ENCODE assay signal across 34 cellular contexts in the genomic region with DNA sequence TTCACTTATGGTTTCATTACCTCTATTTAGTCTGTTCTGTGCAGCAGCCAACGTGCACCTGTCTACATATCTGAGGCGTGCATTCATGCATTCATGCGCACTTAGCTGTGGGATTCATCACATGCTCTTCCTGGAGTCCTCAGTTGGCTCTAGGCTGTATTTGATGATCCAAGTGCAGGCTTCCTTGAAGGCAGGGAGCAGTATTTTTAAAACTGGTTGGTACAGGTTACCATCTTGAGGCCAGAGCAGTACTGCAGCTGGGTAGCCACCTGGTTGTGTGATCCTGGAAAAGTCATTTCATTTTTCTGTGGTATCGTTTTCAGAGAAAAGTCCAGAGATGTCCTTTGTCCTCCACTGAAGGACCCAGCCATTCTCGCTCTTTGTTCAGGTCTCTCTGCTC.
A peak's percentile ranks its signal among the peaks of the same experiment; 100 is the strongest.
DNase-seq lines count a peak whose midpoint lies in the region; ATAC-seq, FAIRE-seq and TF ChIP-seq lines count a peak whose summit lies in the region.
"Had no signal": no experiment of that assay in that cellular context is flagged by ENCODE, and none has a peak within 500 bp of the region (broad histone marks: within the 10 kb centered on the region; RNA-seq: fewer than 3 reads in every experiment).

No MANE protein-coding gene starts in this region.

- peak; percentile 16; the same call in 1 of the 3 replicates for ATAC-seq in K562
- ATAC-seq in GM18505 (IDR thresholded peaks at IDR 0.05; ENCODE audit: unreplicated experiment) = no peak
- no peak for ATAC-seq in left cardiac atrium
- ATAC-seq: activated T-cell treated with anti-CD3 and anti-CD28 coated beads, Interleukin-2, amount 50 U/mL, for 72 hours; effector memory CD8-positive, alpha-beta T cell; naive thymus-derived CD4-positive, alpha-beta T cell; Right ventricle myocardium inferior had no signal

- H3K27ac ChIP-seq in K562 (ENCODE audit: extremely low read depth, low read depth, low read length) = no peak overlapping the region
- H3K27ac ChIP-seq: esophagus muscularis mucosa, heart right ventricle, right lobe of liver, thyroid gland had no signal

- peak overlapping the region; percentile 60; the same call in 1 of the 2 replicates for H2AFZ ChIP-seq in K562 (ENCODE audit: low read depth, low read length)

- no peak overlapping the region for H3K4me3 ChIP-seq in K562
- H3K4me3 ChIP-seq: esophagus muscularis mucosa, heart right ventricle, lung, right lobe of liver, thyroid gland had no signal

- no peaks in the 10 kb centered on the region for H3K9me1 ChIP-seq in K562 (ENCODE audit: control insufficient read depth, insufficient read depth, low read length)

- H4K20me1 ChIP-seq in K562 (replicated peaks; ENCODE audit: control insufficient read depth, insufficient read depth, low read length) = no peaks in the 10 kb centered on the region

- no peak overlapping the region; the same call in 1 of the 2 replicates for H3K4me3 Mint-ChIP-seq in HFFc6
- H3K4me3 Mint-ChIP-seq: activated CD4-positive, alpha-beta memory T cell treated with anti-CD3 and anti-CD28 coated beads for 36 hours; activated T-cell treated with anti-CD3 and anti-CD28 coated beads, Interleukin-2, amount 50 U/mL, for 72 hours; central memory CD8-positive, alpha-beta T cell; effector memory CD8-positive, alpha-beta T cell had no signal

- no peak overlapping the region for H3K9ac ChIP-seq in K562 (ENCODE audit: insufficient read depth in 1 of 2, low read depth in 2 of 2, low read length in 2 of 2)
- H3K9ac ChIP-seq: SK-N-SH had no signal

- no peaks in the 10 kb centered on the region for H3K9me3 Mint-ChIP-seq in HFFc6
- H3K9me3 Mint-ChIP-seq: activated CD4-positive, alpha-beta memory T cell treated with anti-CD3 and anti-CD28 coated beads for 36 hours; activated T-cell treated with anti-CD3 and anti-CD28 coated beads, Interleukin-2, amount 50 U/mL, for 72 hours; central memory CD8-positive, alpha-beta T cell; effector memory CD8-positive, alpha-beta T cell had no signal

- no peak for TF ChIP-seq EP300 in K562 (IDR thresholded peaks at IDR 0.05; ENCODE audit: low read length)

- DNase-seq in DMS79 (lab: John Stamatoyannopoulos, UW) (peak; percentile 1), HFFc6 (no peak), K562 (ENCODE audit: extremely low read depth in 1 of 4, low spot score in 3 of 4) (no peak), kidney tubule cell (ENCODE audit: low spot score) (peak; percentile 40), NCI-H2029 (lab: John Stamatoyannopoulos, UW) (no peak), left cardiac atrium (no peak)
- DNase-seq: activated CD4-positive, alpha-beta memory T cell treated with anti-CD3 and anti-CD28 coated beads for 36 hours; activated CD4-positive, alpha-beta T cell treated with anti-CD3 and anti-CD28 coated beads for 1 hour; activated naive CD4-positive, alpha-beta T cell; activated T-cell treated with anti-CD3 and anti-CD28 coated beads, Interleukin-2, amount 50 U/mL, for 72 hours; C1 segment of cervical spinal cord; COR-L47; DMS53; effector memory CD8-positive, alpha-beta T cell; foreskin fibroblast; GDM1; heart right ventricle; kidney glomerular epithelial cell; naive thymus-derived CD4-positive, alpha-beta T cell; NCI-H1092 treated with DMSO at 0.1 percent for 48 hours; NCI-H2081; NCI-H446 treated with DMSO at 0.1 percent for 48 hours; NK-92 treated with Interleukin-12 subunit alpha and Interleukin-12 subunit beta, amount 100 ng/mL, for 24 hours; right lobe of liver; SK-N-SH; stimulated activated CD4-positive, alpha-beta T cell treated with anti-CD3 and anti-CD28 coated beads, Interleukin-4, amount 100 ng/mL, for 1 hour; T-helper 2 cell; thyroid gland had no signal

- no peak for TF ChIP-seq POLR2A in K562 (conservative IDR thresholded peaks at IDR 0.05)
- no peak for TF ChIP-seq POLR2A in GM18505 (IDR thresholded peaks at IDR 0.05; ENCODE audit: borderline replicate concordance, extremely low read depth, insufficient read depth, insufficient read length)

- 74% methylated on average over 5 of the region's 5 CpGs for WGBS in K562 (ENCODE audit: insufficient coverage, low coverage, missing lambda C conversion rate)

- H3K4me2 ChIP-seq in K562 (ENCODE audit: insufficient read depth, low read length) = 0 out of 2 replicates have a peak overlapping the region, but pooled peaks have one; percentile 60
- H3K4me2 ChIP-seq: SK-N-SH had no signal

- peaks cover 20 to 24% of the 10 kb centered on the region in 2 experiments; a peak in 4 of 5 replicates for H3K4me1 ChIP-seq in K562 (replicated peaks in 1 of 2; ENCODE audit: control insufficient read depth in 2 of 2, insufficient read depth in 2 of 2, low read length in 2 of 2)
- H3K4me1 ChIP-seq: right lobe of liver, thyroid gland had no signal

- no peak for TF ChIP-seq CTCF in HFFc6 (IDR thresholded peaks at IDR 0.05)
- no peak for TF ChIP-seq CTCF in K562 (IDR thresholded peaks at IDR 0.05 in 2 of 3, conservative IDR thresholded peaks at IDR 0.05 in 1 of 3; ENCODE audit: insufficient read depth in 2 of 3, low read depth in 1 of 3, low read length in 3 of 3)

- H3K36me3 ChIP-seq in K562 (ENCODE audit: control insufficient read depth, insufficient read depth, low read length) = no peaks in the 10 kb centered on the region
- H3K36me3 ChIP-seq: esophagus muscularis mucosa, heart right ventricle, right lobe of liver, thyroid gland had no signal

- CTCF ChIA-PET in K562 (lab: Yijun Ruan, JAX; ENCODE audit: low intra/inter-chr PET ratio) = no interaction called here

- in situ Hi-C loops in K562 (cut with MboI) = no loop called here

- H3K27me3 Mint-ChIP-seq in HFFc6 (ENCODE audit: insufficient read depth) = no peaks in the 10 kb centered on the region; the same call in none of the 2 replicates

- peak in 1 of 2 experiments; percentile 26; a peak in 2 of 4 replicates for TF ChIP-seq RAD21 in K562 (CRISPR knock-in tag; conservative IDR thresholded peaks at IDR 0.05 in 1 of 2, IDR thresholded peaks at IDR 0.05 in 1 of 2)

- H3K27ac Mint-ChIP-seq in HFFc6 = peak overlapping the region; percentile 17; the same call in 1 of the 2 replicates
- H3K27ac Mint-ChIP-seq: activated CD4-positive, alpha-beta memory T cell treated with anti-CD3 and anti-CD28 coated beads for 36 hours; activated T-cell treated with anti-CD3 and anti-CD28 coated beads, Interleukin-2, amount 50 U/mL, for 72 hours; effector memory CD8-positive, alpha-beta T cell; naive thymus-derived CD4-positive, alpha-beta T cell; progenitor cell of endocrine pancreas had no signal

- H3K36me3 Mint-ChIP-seq in HFFc6 (ENCODE audit: low read depth) = no peaks in the 10 kb centered on the region
- H3K36me3 Mint-ChIP-seq: activated CD4-positive, alpha-beta memory T cell treated with anti-CD3 and anti-CD28 coated beads for 36 hours had no signal

- no peaks in the 10 kb centered on the region for H3K79me2 ChIP-seq in K562 (ENCODE audit: control insufficient read depth, insufficient read depth, low read length)

- POLR2A ChIA-PET in K562 (lab: Yijun Ruan, JAX) = no interaction called here

- no peaks in the 10 kb centered on the region for H3K27me3 ChIP-seq in K562 (ENCODE audit: control insufficient read depth in 2 of 2, insufficient read depth in 2 of 2, low read length in 2 of 2)
- H3K27me3 ChIP-seq: esophagus muscularis mucosa, right lobe of liver, thyroid gland had no signal

- no TSS peak for BruUV-seq in K562 (replicated peaks; lab: Mats Ljungman, UMichigan)

- intact Hi-C loops in K562 (cut with micrococcal nuclease) (no loop called here), left cardiac atrium (cut with DNase I) (no loop called here)

- peaks cover 24% of the 10 kb centered on the region for H3K4me1 Mint-ChIP-seq in HFFc6 (ENCODE audit: low read depth)
- H3K4me1 Mint-ChIP-seq: central memory CD8-positive, alpha-beta T cell; naive thymus-derived CD4-positive, alpha-beta T cell had no signal

- H3K9me3 ChIP-seq in K562 (replicated peaks; ENCODE audit: control insufficient read depth, insufficient read depth, low read depth, low read length) = 0 out of 2 replicates have a peak, but pooled peaks cover 2% of the 10 kb centered on the region
- H3K9me3 ChIP-seq: heart right ventricle, right lobe of liver, SK-N-SH, thyroid gland had no signal

- peak; percentile 54 for FAIRE-seq in K562 (lab: Jason Lieb, UNC)

TF ChIP-seq in K562, 482 proteins besides CTCF, POLR2A, EP300 and RAD21 (continues in another document):
- TF ChIP-seq ZC3H8 (IDR thresholded peaks at IDR 0.05) (no peak), CBFA2T2 (conservative IDR thresholded peaks at IDR 0.05) (no peak), CBX5 (IDR thresholded peaks at IDR 0.05; ENCODE audit: borderline replicate concordance, low read depth) (no peak), SRF (CRISPR knock-in tag; IDR thresholded peaks at IDR 0.05) (no peak), EGR1 (conservative IDR thresholded peaks at IDR 0.05) (no peak), ZNF79 (CRISPR knock-in tag; IDR thresholded peaks at IDR 0.05; ENCODE audit: low read depth) (no peak), PTTG1 (tag; IDR thresholded peaks at IDR 0.05; ENCODE audit: low read depth) (no peak), ZNF12 (CRISPR knock-in tag; IDR thresholded peaks at IDR 0.05) (no peak), SAFB2 (IDR thresholded peaks at IDR 0.05; ENCODE audit: borderline replicate concordance, low read depth, low read length, severe bottlenecking) (no peak), CTBP1 (IDR thresholded peaks at IDR 0.05; ENCODE audit: borderline replicate concordance) (no peak), KDM5B (IDR thresholded peaks at IDR 0.05; ENCODE audit: insufficient replicate concordance, low read depth, low read length) (no peak), PYGO2 (tag; IDR thresholded peaks at IDR 0.05) (no peak), RBM15 (IDR thresholded peaks at IDR 0.05; ENCODE audit: insufficient read depth, low read length) (no peak), KLF1 (tag; IDR thresholded peaks at IDR 0.05) (no peak)
- TF ChIP-seq, protein P1, sequence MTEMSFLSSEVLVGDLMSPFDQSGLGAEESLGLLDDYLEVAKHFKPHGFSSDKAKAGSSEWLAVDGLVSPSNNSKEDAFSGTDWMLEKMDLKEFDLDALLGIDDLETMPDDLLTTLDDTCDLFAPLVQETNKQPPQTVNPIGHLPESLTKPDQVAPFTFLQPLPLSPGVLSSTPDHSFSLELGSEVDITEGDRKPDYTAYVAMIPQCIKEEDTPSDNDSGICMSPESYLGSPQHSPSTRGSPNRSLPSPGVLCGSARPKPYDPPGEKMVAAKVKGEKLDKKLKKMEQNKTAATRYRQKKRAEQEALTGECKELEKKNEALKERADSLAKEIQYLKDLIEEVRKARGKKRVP (CRISPR knock-in tag; IDR thresholded peaks at IDR 0.05) = no peak
- TF ChIP-seq, protein P2, sequence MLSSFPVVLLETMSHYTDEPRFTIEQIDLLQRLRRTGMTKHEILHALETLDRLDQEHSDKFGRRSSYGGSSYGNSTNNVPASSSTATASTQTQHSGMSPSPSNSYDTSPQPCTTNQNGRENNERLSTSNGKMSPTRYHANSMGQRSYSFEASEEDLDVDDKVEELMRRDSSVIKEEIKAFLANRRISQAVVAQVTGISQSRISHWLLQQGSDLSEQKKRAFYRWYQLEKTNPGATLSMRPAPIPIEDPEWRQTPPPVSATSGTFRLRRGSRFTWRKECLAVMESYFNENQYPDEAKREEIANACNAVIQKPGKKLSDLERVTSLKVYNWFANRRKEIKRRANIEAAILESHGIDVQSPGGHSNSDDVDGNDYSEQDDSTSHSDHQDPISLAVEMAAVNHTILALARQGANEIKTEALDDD (IDR thresholded peaks at IDR 0.05) = no peak

Comparison
In these comparisons a context has a peak if more than half of its experiments do, and no peak if none do; other contexts are left out.
1. DNase-seq: peak in DMS79 (single experiment) and kidney tubule cell (single experiment); none in HFFc6 (single experiment), K562 (0 of 4), NCI-H2029 (single experiment) and left cardiac atrium (single experiment).